23 cellular contexts compared by ENCODE assay signal in genomic region chr7:1492640-1493039, GRCh38.
"Had no signal": no experiment of that assay in that cellular context is flagged by ENCODE, and none has a peak within 500 bp of the region (broad histone marks: within the 10 kb centered on the region; RNA-seq: fewer than 3 reads in every experiment).

No MANE protein-coding gene starts in this region.

- H3K9me3 ChIP-seq: colonic mucosa, esophagus squamous epithelium, gastrocnemius medialis, heart right ventricle, left lung, lower lobe of right lung, mucosa of descending colon had no signal

- ATAC-seq: effector memory CD8-positive, alpha-beta T cell; esophagus mucosa; gastrocnemius medialis; heart right ventricle; left cardiac atrium; left lung; left ventricle myocardium superior; lower lobe of right lung; mucosa of descending colon had no signal

- H3K27me3 Mint-ChIP-seq: dendritic cell treated with granulocyte-macrophage colony-stimulating factor and Interleukin-4, amounts not matched to agents 40 ng/mL and 50 ng/mL, for 4 days; effector memory CD8-positive, alpha-beta T cell had no signal

- H3K4me3 ChIP-seq: colonic mucosa, esophagus squamous epithelium, gastrocnemius medialis, heart right ventricle, left lung, lower lobe of right lung, mucosa of descending colon had no signal

- DNase-seq: cerebellar nuclear complex; colonic mucosa; cortex of kidney; effector CD8-positive, alpha-beta T cell; effector memory CD8-positive, alpha-beta T cell; erythroblast; esophagus squamous epithelium; foreskin fibroblast; foreskin melanocyte; gastrocnemius medialis; glutamatergic neuron; heart right ventricle; hippocampal formation; left cardiac atrium; left lung; left ventricle myocardium superior; lower lobe of right lung; mesenchymal stem cell; mucosa of descending colon had no signal

- H3K4me3 Mint-ChIP-seq: dendritic cell treated with granulocyte-macrophage colony-stimulating factor and Interleukin-4, amounts not matched to agents 40 ng/mL and 50 ng/mL, for 4 days; effector memory CD8-positive, alpha-beta T cell; mesothelial cell of epicardium had no signal

- H3K4me1 ChIP-seq: colonic mucosa, esophagus squamous epithelium, gastrocnemius medialis, heart right ventricle, left lung, lower lobe of right lung had no signal

- H3K27ac Mint-ChIP-seq: dendritic cell treated with granulocyte-macrophage colony-stimulating factor and Interleukin-4, amounts not matched to agents 40 ng/mL and 50 ng/mL, for 4 days; effector memory CD8-positive, alpha-beta T cell; mesothelial cell of epicardium had no signal

- H3K9me3 Mint-ChIP-seq: dendritic cell treated with granulocyte-macrophage colony-stimulating factor and Interleukin-4, amounts not matched to agents 40 ng/mL and 50 ng/mL, for 4 days; effector memory CD8-positive, alpha-beta T cell; mesothelial cell of epicardium had no signal

- H3K27ac ChIP-seq: colonic mucosa, epithelial cell of prostate, esophagus squamous epithelium, gastrocnemius medialis, heart right ventricle, left lung, lower lobe of right lung had no signal

- H3K4me1 Mint-ChIP-seq: mesothelial cell of epicardium had no signal

- H3K27me3 ChIP-seq: colonic mucosa, esophagus squamous epithelium, gastrocnemius medialis, heart right ventricle, left lung had no signal
